Comparison of ENCODE assay signal across 20 cellular contexts in genomic region chr6:158293122-158293521, GRCh38. TPM values are rescaled to one million over a fixed set of nuclear protein-coding genes. Genes with fewer than 3 reads are reported as not detected.
A peak's percentile ranks its signal among the peaks of the same experiment; 100 is the strongest.
DNase-seq lines count a peak whose midpoint lies in the region; ATAC-seq and TF ChIP-seq lines count a peak whose summit lies in the region.
"Had no signal": no experiment of that assay in that cellular context is flagged by ENCODE, and none has a peak within 500 bp of the region (broad histone marks: within the 10 kb centered on the region; RNA-seq: fewer than 3 reads in every experiment).

No MANE protein-coding gene starts in this region.

- no peaks in the 10 kb centered on the region for H3K9me3 ChIP-seq in upper lobe of right lung

- peaks cover 9% of the 10 kb centered on the region for H3K9me3 Mint-ChIP-seq in activated B cell treated with CpG ODN at 0.5 μM for 24 hours

- peaks cover 3% of the 10 kb centered on the region for H3K4me1 ChIP-seq in upper lobe of right lung
- H3K4me1 ChIP-seq: breast epithelium, heart right ventricle, upper lobe of left lung had no signal

- DNase-seq in activated B cell treated with CpG ODN at 0.5 μM for 24 hours (no peak), DMS153 (lab: John Stamatoyannopoulos, UW) (no peak), upper lobe of right lung (no peak), H7 (no peak)
- DNase-seq in stimulated activated naive CD8-positive, alpha-beta T cell treated with anti-CD3 and anti-CD28 coated beads, Interleukin-15, Interleukin-2, amounts not matched to agents 100 U/mL and 50 U/mL, for 24 hours, result no peak
- DNase-seq: activated CD4-positive, alpha-beta T cell treated with anti-CD3 and anti-CD28 coated beads for 1 hour; activated naive CD4-positive, alpha-beta T cell treated with anti-CD3 and anti-CD28 coated beads for 36 hours; DMS79 treated with DMSO at 0.1 percent for 48 hours; H9; heart right ventricle; NCI-H2029 treated with DMSO at 0.1 percent for 48 hours; NCI-H526; stimulated activated CD4-positive, alpha-beta T cell treated with anti-CD3 and anti-CD28 coated beads, Interleukin-4, amount 100 ng/mL, for 24 hours; T-cell; upper lobe of left lung had no signal

- POLR2A ChIA-PET in activated B cell treated with CpG ODN at 0.5 μM for 24 hours (lab: Charles Lee), result no interaction called here

- H3K27me3 ChIP-seq in upper lobe of right lung (no peaks in the 10 kb centered on the region), H7 (ENCODE audit: control insufficient read depth, insufficient read depth, low read length) (no peaks in the 10 kb centered on the region)
- H3K27me3 ChIP-seq: breast epithelium, heart right ventricle, upper lobe of left lung had no signal

- peak overlapping the region; percentile 46 for H3K4me3 Mint-ChIP-seq in activated B cell treated with CpG ODN at 0.5 μM for 24 hours
- H3K4me3 Mint-ChIP-seq: activated naive CD4-positive, alpha-beta T cell treated with anti-CD3 and anti-CD28 coated beads for 36 hours; H9 had no signal

- H3K4me3 ChIP-seq in upper lobe of right lung (no peak overlapping the region), H7 (ENCODE audit: insufficient read depth, low read depth, low read length) (no peak overlapping the region)
- H3K4me3 ChIP-seq: breast epithelium, heart right ventricle, upper lobe of left lung had no signal

- peak overlapping the region; percentile 80 for H3K27ac Mint-ChIP-seq in activated B cell treated with CpG ODN at 0.5 μM for 24 hours
- H3K27ac Mint-ChIP-seq: activated naive CD4-positive, alpha-beta T cell treated with anti-CD3 and anti-CD28 coated beads for 36 hours; H9 had no signal

- H3K27ac ChIP-seq in upper lobe of right lung, result no peak overlapping the region
- H3K27ac ChIP-seq: breast epithelium, heart right ventricle, RWPE1, upper lobe of left lung had no signal

- ATAC-seq in GM18498 (IDR thresholded peaks at IDR 0.05; ENCODE audit: unreplicated experiment), result peak; percentile 61
- peak; percentile 48 for ATAC-seq in GM19324 (IDR thresholded peaks at IDR 0.05; ENCODE audit: low FRiP score, unreplicated experiment)
- peak; percentile 48 for ATAC-seq in HG03175 (IDR thresholded peaks at IDR 0.05; ENCODE audit: unreplicated experiment)
- ATAC-seq in activated B cell treated with CpG ODN at 0.5 μM for 24 hours (ENCODE audit: low read depth), result no peak
- no peak for ATAC-seq in upper lobe of right lung
- no peak for ATAC-seq in stimulated activated naive CD8-positive, alpha-beta T cell treated with anti-CD3 and anti-CD28 coated beads, Interleukin-15, Interleukin-2, amounts not matched to agents 100 U/mL and 50 U/mL, for 24 hours
- ATAC-seq: heart right ventricle, T-cell had no signal

- CTCF ChIA-PET in activated B cell treated with CpG ODN at 0.5 μM for 24 hours (lab: Charles Lee), result no interaction called here

- intact Hi-C loops in activated B cell treated with CpG ODN at 0.5 μM for 24 hours (cut with micrococcal nuclease), result no loop called here
- intact Hi-C loops in upper lobe of right lung (cut with DNase I), result no loop called here

- peaks cover 22% of the 10 kb centered on the region for H3K36me3 Mint-ChIP-seq in activated B cell treated with CpG ODN at 0.5 μM for 24 hours (ENCODE audit: low read depth)

- peaks cover 65% of the 10 kb centered on the region for H3K4me1 Mint-ChIP-seq in activated B cell treated with CpG ODN at 0.5 μM for 24 hours
- H3K4me1 Mint-ChIP-seq: H9 had no signal

- H3K27me3 Mint-ChIP-seq in activated B cell treated with CpG ODN at 0.5 μM for 24 hours, result no peaks in the 10 kb centered on the region
- H3K27me3 Mint-ChIP-seq: T-cell had no signal

- H3K36me3 ChIP-seq in upper lobe of right lung (no peaks in the 10 kb centered on the region), H7 (replicated peaks; ENCODE audit: control insufficient read depth, insufficient read depth, low read length) (no peaks in the 10 kb centered on the region)
- H3K36me3 ChIP-seq: breast epithelium, upper lobe of left lung had no signal

- TF ChIP-seq CTCF in activated B cell treated with CpG ODN at 0.5 μM for 24 hours (IDR thresholded peaks at IDR 0.05) (no peak), upper lobe of right lung (IDR thresholded peaks at IDR 0.05) (no peak)

RNA-seq across cellular contexts. Expression of gene TULP4, which starts 19.1 kb away (rescaled TPM):
- total RNA-seq in activated B cell treated with CpG ODN at 0.5 μM for 24 hours (52.7 and 63.0 TPM in 2 replicates), upper lobe of right lung (94.1 TPM)
- 31.4 and 40.1 TPM in 2 replicates for total RNA-seq in H7 (2014; rRNA removed; shearing (Covaris generic))

Comparison
In these comparisons a context has a peak if more than half of its experiments do, and no peak if none do; other contexts are left out.
1. ATAC-seq: peak in GM18498 (single experiment), GM19324 (single experiment) and HG03175 (single experiment); none in activated B cell treated with CpG ODN at 0.5 μM for 24 hours (single experiment), upper lobe of right lung (single experiment) and stimulated activated naive CD8-positive, alpha-beta T cell treated with anti-CD3 and anti-CD28 coated beads, Interleukin-15, Interleukin-2, amounts not matched to agents 100 U/mL and 50 U/mL, for 24 hours (single experiment).